Comparison of ENCODE assay signal across 30 cellular contexts in the genomic region with DNA sequence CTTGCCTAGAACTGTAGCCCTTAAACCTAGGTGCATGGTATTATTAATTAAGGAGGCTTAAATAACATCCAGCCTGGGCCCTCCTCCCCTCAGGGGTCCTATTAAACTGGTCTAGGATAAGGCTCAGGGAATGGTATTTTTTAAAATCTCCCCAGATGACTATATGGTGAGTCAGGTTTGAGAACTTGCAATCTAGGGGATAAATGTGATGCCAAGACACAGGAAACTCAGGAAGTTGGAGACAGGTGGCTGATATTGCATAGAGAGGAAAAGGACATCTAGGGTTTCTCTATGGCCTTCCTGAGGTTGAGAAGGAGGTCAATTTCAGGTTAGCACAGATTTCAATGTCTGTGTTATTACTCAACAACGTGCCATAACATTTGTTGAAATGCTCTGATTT.
DNase-seq lines count a peak whose midpoint lies in the region; ATAC-seq, FAIRE-seq and TF ChIP-seq lines count a peak whose summit lies in the region.
"Had no signal": no experiment of that assay in that cellular context is flagged by ENCODE, and none has a peak within 500 bp of the region (broad histone marks: within the 10 kb centered on the region; RNA-seq: fewer than 3 reads in every experiment).

No MANE protein-coding gene starts in this region.

- H3K27me3 ChIP-seq in keratinocyte (ENCODE audit: control insufficient read depth, extremely low read depth, insufficient read depth, low read length), result no peaks in the 10 kb centered on the region
- H3K27me3 ChIP-seq: BE2C, neutrophil had no signal

- H3K4me2 ChIP-seq in A549, result peak overlapping the region; percentile 4; the same call in 1 of the 3 replicates
- H3K4me2 ChIP-seq in keratinocyte (ENCODE audit: control insufficient read depth, extremely low read depth, insufficient read depth, low read depth, low read length), result peak overlapping the region; percentile 54

- H3K4me1 ChIP-seq in A549 (peaks cover 14% of the 10 kb centered on the region; the same call in 2 of the 3 replicates), keratinocyte (ENCODE audit: control insufficient read depth, extremely low read depth, insufficient read depth, low read length) (peaks cover 9% of the 10 kb centered on the region)
- H3K4me1 ChIP-seq: BE2C had no signal

- dilution Hi-C loops in keratinocyte (cut with MboI; ENCODE audit: extremely low pct_ligation_motif_present, low sequenced_read_pairs), result no loop called here

- no peaks in the 10 kb centered on the region for H3K9me1 ChIP-seq in keratinocyte (ENCODE audit: control insufficient read depth, extremely low read depth, insufficient read depth, low read length)

- no peak for TF ChIP-seq EP300 in A549 (IDR thresholded peaks at IDR 0.05)

- no peak for TF ChIP-seq RAD21 in A549 (conservative IDR thresholded peaks at IDR 0.05 in 1 of 2, IDR thresholded peaks at IDR 0.05 in 1 of 2)

- no peak overlapping the region for H2AFZ ChIP-seq in keratinocyte (ENCODE audit: control insufficient read depth, low read length)

- H3K9me3 ChIP-seq in A549, result no peaks in the 10 kb centered on the region
- no peaks in the 10 kb centered on the region for H3K9me3 ChIP-seq in keratinocyte (ENCODE audit: control insufficient read depth, low read depth, low read length)
- H3K9me3 ChIP-seq: BE2C, neutrophil had no signal

- no peak overlapping the region for H3K9ac ChIP-seq in keratinocyte (ENCODE audit: control insufficient read depth, extremely low read depth, insufficient read depth, low read length)

- DNase-seq in A549 (ENCODE audit: low read depth in 1 of 2, low spot score in 1 of 2) (no peak), LHCN-M2 (ENCODE audit: low read depth) (peak; percentile 97), astrocyte of the hippocampus (ENCODE audit: low read depth, low spot score) (peak; percentile 30), keratinocyte (ENCODE audit: low read depth, low spot score) (peak; percentile 41), HEK293T (ENCODE audit: extremely low spot score) (no peak), posterior vena cava (ENCODE audit: low spot score) (no peak), NCI-H345 (lab: John Stamatoyannopoulos, UW) (no peak)
- DNase-seq: activated CD4-positive, alpha-beta T cell treated with anti-CD3 and anti-CD28 coated beads, Interleukin-2, amount 50 U/mL, for 1 hour; activated CD8-positive, alpha-beta memory T cell treated with anti-CD3 and anti-CD28 coated beads, Interleukin-2, amount 50 U/mL, for 4 hours; anterior cingulate cortex; BE2C; COR-L47; DMS79 treated with DMSO at 0.1 percent for 48 hours; dorsolateral prefrontal cortex; head of caudate nucleus; left colon; MM.1S; NCI-H1417; NCI-H2171; NCI-H526 treated with DMSO at 0.1 percent for 48 hours; small intestine; stimulated activated CD4-positive, alpha-beta T cell treated with anti-CD3 and anti-CD28 coated beads, Interleukin-1b, Interleukin-23, amount 100 ng/mL, for 48 hours; T-helper 9 cell had no signal

- H3K4me3 ChIP-seq in A549 (no peak overlapping the region), keratinocyte (ENCODE audit: control insufficient read depth in 2 of 3, extremely low read depth in 1 of 3, insufficient read depth in 2 of 3, low read depth in 1 of 3, low read length in 3 of 3) (no peak overlapping the region)
- H3K4me3 ChIP-seq: dorsolateral prefrontal cortex had no signal

- H4K20me1 ChIP-seq in keratinocyte (ENCODE audit: control insufficient read depth, extremely low read depth, insufficient read depth, low read length), result no peaks in the 10 kb centered on the region

- no peaks in the 10 kb centered on the region for H3K36me3 ChIP-seq in keratinocyte (ENCODE audit: control insufficient read depth in 2 of 2, extremely low read depth in 1 of 2, insufficient read depth in 2 of 2, low read length in 2 of 2)
- H3K36me3 ChIP-seq: BE2C, neutrophil had no signal

- CTCF ChIA-PET in A549 (lab: Yijun Ruan, JAX) (no interaction called here), HEK293T (lab: Yijun Ruan, JAX) (no interaction called here)

- no peak for TF ChIP-seq CTCF in A549 (IDR thresholded peaks at IDR 0.05)
- no peak for TF ChIP-seq CTCF in keratinocyte (optimal IDR thresholded peaks at IDR 0.05 in 1 of 3, IDR thresholded peaks at IDR 0.05 in 1 of 3, conservative IDR thresholded peaks at IDR 0.05 in 1 of 3; ENCODE audit: extremely low read depth in 1 of 3, insufficient read depth in 2 of 3, low read length in 3 of 3)

- no peak for ATAC-seq in A549
- ATAC-seq in HG02973 (IDR thresholded peaks at IDR 0.05; ENCODE audit: unreplicated experiment), result no peak
- ATAC-seq: activated T-helper 17 cell treated with anti-CD3 and anti-CD28 coated beads, Interleukin-2, amount 50 U/mL, for 72 hours; HCT116; left colon; Right ventricle myocardium inferior had no signal

- no peak for TF ChIP-seq POLR2A in A549 (IDR thresholded peaks at IDR 0.05; ENCODE audit: low read length)

- intact Hi-C loops in posterior vena cava (cut with DNase I), result no loop called here

- FAIRE-seq in A549 (lab: Jason Lieb, UNC) (no peak), keratinocyte (lab: Jason Lieb, UNC) (peak; percentile 53)
- FAIRE-seq: A204.1, GM12891, small intestine had no signal

- WGBS in A549 (ENCODE audit: missing lambda C conversion rate), result 33% methylated on average over 1 of the region's 1 CpG

- H3K27ac ChIP-seq in A549 (no peak overlapping the region), keratinocyte (ENCODE audit: control insufficient read depth, insufficient read depth, low read length) (peak overlapping the region; percentile 36)
- H3K27ac ChIP-seq: dorsolateral prefrontal cortex, neutrophil had no signal

- no peaks in the 10 kb centered on the region for H3K79me2 ChIP-seq in keratinocyte (ENCODE audit: control insufficient read depth, insufficient read depth, low read length)

- POLR2A ChIA-PET in A549 (lab: Yijun Ruan, JAX) (no interaction called here), HEK293T (lab: Yijun Ruan, JAX) (no interaction called here)

TF ChIP-seq in A549, 52 proteins besides CTCF, POLR2A, EP300 and RAD21:
- TF ChIP-seq KDM1A (IDR thresholded peaks at IDR 0.05; ENCODE audit: low read depth), result no peak
- no peak for TF ChIP-seq HOXB13 (CRISPR knock-in tag; IDR thresholded peaks at IDR 0.05; ENCODE audit: low read depth)

TF ChIP-seq in HEK293T, 16 proteins besides CTCF, POLR2A, EP300 and RAD21:
- no peak for TF ChIP-seq CTBP1 (IDR thresholded peaks at IDR 0.05; ENCODE audit: borderline replicate concordance)
- no peak for TF ChIP-seq HDGF (IDR thresholded peaks at IDR 0.05; ENCODE audit: borderline replicate concordance)

Comparison
In these comparisons a context has a peak if more than half of its experiments do, and no peak if none do; other contexts are left out.
1. DNase-seq: peak in LHCN-M2 (single experiment), astrocyte of the hippocampus (single experiment) and keratinocyte (single experiment); none in A549 (0 of 2), HEK293T (single experiment), posterior vena cava (single experiment) and NCI-H345 (single experiment).